Comparison of ENCODE assay signal across 16 cellular contexts in the genomic region with DNA sequence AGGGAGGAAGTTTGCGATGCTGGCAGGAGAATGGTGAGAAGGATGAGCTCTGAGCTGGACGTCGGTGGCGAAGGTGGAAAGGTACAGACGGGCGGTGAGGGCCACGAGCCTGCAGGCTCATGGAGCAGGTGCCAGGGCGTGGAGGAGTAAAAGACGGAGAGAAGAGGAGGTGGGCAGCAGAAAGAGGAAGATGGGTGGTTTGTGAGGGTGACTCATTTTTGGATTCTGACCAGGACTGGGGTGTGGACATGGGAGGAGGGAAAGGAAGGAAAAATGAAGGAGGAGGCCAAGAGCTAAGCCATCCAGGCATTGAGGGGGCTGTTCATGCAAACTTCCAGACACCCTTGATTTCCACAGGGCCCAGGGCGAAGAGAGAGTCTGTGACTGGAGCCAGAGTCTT. TPM values are rescaled to one million over a fixed set of nuclear protein-coding genes. Genes with fewer than 3 reads are reported as not detected.
DNase-seq lines count a peak whose midpoint lies in the region; ATAC-seq and TF ChIP-seq lines count a peak whose summit lies in the region.
"Had no signal": no experiment of that assay in that cellular context is flagged by ENCODE, and none has a peak within 500 bp of the region (broad histone marks: within the 10 kb centered on the region; RNA-seq: fewer than 3 reads in every experiment).

No MANE protein-coding gene starts in this region.

- peaks cover 27% of the 10 kb centered on the region for H3K4me1 Mint-ChIP-seq in activated CD4-positive, alpha-beta T cell treated with anti-CD3 and anti-CD28 coated beads, Interleukin-2, amount 10 ng/mL, durations not matched to agents 7 days and 5 days
- H3K4me1 Mint-ChIP-seq in endothelial cell (ENCODE audit: unreplicated experiment): peaks cover 19% of the 10 kb centered on the region
- H3K4me1 Mint-ChIP-seq in stimulated activated naive B cell treated with anti-CD40 and anti-IgM and Interleukin-4, amounts not matched to agents 10 μg/mL and 1 μg/mL and 100 μg/mL, for 72 hours: peaks cover 25 to 37% of the 10 kb centered on the region in 2 donors

- TF ChIP-seq CTCF in RWPE1 (conservative IDR thresholded peaks at IDR 0.05; ENCODE audit: low read depth): no peak
- TF ChIP-seq CTCF in endothelial cell (IDR thresholded peaks at IDR 0.05; ENCODE audit: unreplicated experiment): no peak

- peak overlapping the region; percentile 54 for H3K27ac ChIP-seq in RWPE1

- ATAC-seq in stimulated activated naive B cell treated with anti-CD40 and anti-IgM and Interleukin-4, amounts not matched to agents 10 μg/mL and 1 μg/mL and 100 μg/mL, for 72 hours (replicated peaks): no peak
- no peak for ATAC-seq in left lobe of liver
- no peak for ATAC-seq in HG02938 (IDR thresholded peaks at IDR 0.05; ENCODE audit: unreplicated experiment)

- H3K27me3 Mint-ChIP-seq in activated CD4-positive, alpha-beta T cell treated with anti-CD3 and anti-CD28 coated beads, Interleukin-2, amount 10 ng/mL, durations not matched to agents 7 days and 5 days: peaks cover under 1% of the 10 kb centered on the region
- peaks cover 22% of the 10 kb centered on the region for H3K27me3 Mint-ChIP-seq in endothelial cell (ENCODE audit: unreplicated experiment)
- H3K27me3 Mint-ChIP-seq in stimulated activated naive B cell treated with anti-CD40 and anti-IgM and Interleukin-4, amounts not matched to agents 10 μg/mL and 1 μg/mL and 100 μg/mL, for 72 hours: no peaks in the 10 kb centered on the region

- H3K4me3 Mint-ChIP-seq in activated CD4-positive, alpha-beta T cell treated with anti-CD3 and anti-CD28 coated beads, Interleukin-2, amount 10 ng/mL, durations not matched to agents 7 days and 5 days: no peak overlapping the region
- peak overlapping the region; percentile 71 for H3K4me3 Mint-ChIP-seq in endothelial cell (ENCODE audit: unreplicated experiment)
- H3K4me3 Mint-ChIP-seq in stimulated activated naive B cell treated with anti-CD40 and anti-IgM and Interleukin-4, amounts not matched to agents 10 μg/mL and 1 μg/mL and 100 μg/mL, for 72 hours: peak overlapping the region in 1 of 2 donors; percentile 19
- H3K4me3 Mint-ChIP-seq: endodermal cell had no signal

- no peaks in the 10 kb centered on the region for H3K9me3 Mint-ChIP-seq in activated CD4-positive, alpha-beta T cell treated with anti-CD3 and anti-CD28 coated beads, Interleukin-2, amount 10 ng/mL, durations not matched to agents 7 days and 5 days
- H3K9me3 Mint-ChIP-seq in endothelial cell (ENCODE audit: unreplicated experiment): no peaks in the 10 kb centered on the region
- no peaks in the 10 kb centered on the region for H3K9me3 Mint-ChIP-seq in stimulated activated naive B cell treated with anti-CD40 and anti-IgM and Interleukin-4, amounts not matched to agents 10 μg/mL and 1 μg/mL and 100 μg/mL, for 72 hours
- H3K9me3 Mint-ChIP-seq: endodermal cell had no signal

- DNase-seq in activated CD4-positive, alpha-beta T cell treated with anti-CD3 and anti-CD28 coated beads, Interleukin-2, amount 10 ng/mL, durations not matched to agents 7 days and 5 days: no peak
- DNase-seq in activated CD4-positive, alpha-beta T cell treated with anti-CD3 and anti-CD28 coated beads for 4 hours: no peak
- DNase-seq in RWPE1 (ENCODE audit: low spot score) (no peak), endothelial cell (ENCODE audit: low spot score) (no peak), left lobe of liver (ENCODE audit: low spot score) (no peak), OCI-M2 (lab: John Stamatoyannopoulos, UW; ENCODE audit: unreplicated experiment) (no peak)
- DNase-seq in stimulated activated naive B cell treated with anti-CD40 and anti-IgM and Interleukin-4, amounts not matched to agents 10 μg/mL and 1 μg/mL and 100 μg/mL, for 72 hours: no peak
- DNase-seq: activated CD4-positive, alpha-beta T cell treated with anti-CD3 and anti-CD28 coated beads for 48 hours; endodermal cell; GDM1; NCI-H1092; stimulated activated CD4-positive, alpha-beta T cell treated with anti-CD3 and anti-CD28 coated beads, Interleukin-4, amount 100 ng/mL, for 4 hours; substantia nigra had no signal

- CTCF ChIA-PET in activated CD4-positive, alpha-beta T cell treated with anti-CD3 and anti-CD28 coated beads, Interleukin-2, amount 10 ng/mL, durations not matched to agents 7 days and 5 days (lab: Charles Lee): interaction anchor here (0.6 to 1.1 kb wide), 2 partner anchors 9 to 1245 kb away, joined by 3 read pairs; no protein-coding TSS in a partner anchor
- CTCF ChIA-PET in RWPE1 (lab: Yijun Ruan, JAX): no interaction called here

- POLR2A ChIA-PET in activated CD4-positive, alpha-beta T cell treated with anti-CD3 and anti-CD28 coated beads, Interleukin-2, amount 10 ng/mL, durations not matched to agents 7 days and 5 days (lab: Charles Lee): no interaction called here
- POLR2A ChIA-PET in RWPE1 (lab: Yijun Ruan, JAX; ENCODE audit: low non-redundant PET): no interaction called here

- peak overlapping the region; percentile 42 for H3K27ac Mint-ChIP-seq in activated CD4-positive, alpha-beta T cell treated with anti-CD3 and anti-CD28 coated beads, Interleukin-2, amount 10 ng/mL, durations not matched to agents 7 days and 5 days
- no peak overlapping the region for H3K27ac Mint-ChIP-seq in endothelial cell (ENCODE audit: unreplicated experiment)
- H3K27ac Mint-ChIP-seq in stimulated activated naive B cell treated with anti-CD40 and anti-IgM and Interleukin-4, amounts not matched to agents 10 μg/mL and 1 μg/mL and 100 μg/mL, for 72 hours: peak overlapping the region; percentile 82

- H3K36me3 Mint-ChIP-seq in activated CD4-positive, alpha-beta T cell treated with anti-CD3 and anti-CD28 coated beads, Interleukin-2, amount 10 ng/mL, durations not matched to agents 7 days and 5 days (ENCODE audit: low read depth): peaks cover 12% of the 10 kb centered on the region
- peaks cover 25% of the 10 kb centered on the region for H3K36me3 Mint-ChIP-seq in endothelial cell (ENCODE audit: low read depth, unreplicated experiment)
- H3K36me3 Mint-ChIP-seq in stimulated activated naive B cell treated with anti-CD40 and anti-IgM and Interleukin-4, amounts not matched to agents 10 μg/mL and 1 μg/mL and 100 μg/mL, for 72 hours: peaks cover 16 to 37% of the 10 kb centered on the region in 2 donors

RNA-seq across cellular contexts. Expression of gene ZDHHC24, which starts 3.5 kb away (rescaled TPM):
- 10 to 100 TPM; 16.8 to 16.9 TPM for total RNA-seq in activated CD4-positive, alpha-beta T cell treated with anti-CD3 and anti-CD28 coated beads, Interleukin-2, amount 10 ng/mL, durations not matched to agents 7 days and 5 days
- total RNA-seq in endothelial cell (ENCODE audit: unreplicated experiment) (10.3 TPM), left lobe of liver (6.9 TPM)

RNA-seq across cellular contexts. Expression of gene ACTN3, which starts 4.3 kb away (rescaled TPM):
- under 1 TPM in 1 of 2 experiments, not detected in 1; 0.23 TPM for total RNA-seq in activated CD4-positive, alpha-beta T cell treated with anti-CD3 and anti-CD28 coated beads, Interleukin-2, amount 10 ng/mL, durations not matched to agents 7 days and 5 days
- total RNA-seq in endothelial cell (ENCODE audit: unreplicated experiment) (0.21 TPM), left lobe of liver (not detected)
- total RNA-seq: NCI-H460, SK-MEL-5 had no signal

RNA-seq across cellular contexts. Expression of gene CTSF, which starts 26.0 kb away (rescaled TPM):
- 1 to 10 TPM; 3.5 to 3.9 TPM for total RNA-seq in activated CD4-positive, alpha-beta T cell treated with anti-CD3 and anti-CD28 coated beads, Interleukin-2, amount 10 ng/mL, durations not matched to agents 7 days and 5 days
- 9.2 TPM for total RNA-seq in endothelial cell (ENCODE audit: unreplicated experiment)
- 45.5 TPM for total RNA-seq in left lobe of liver

RNA-seq across cellular contexts. Expression of gene BBS1, which starts 31.9 kb away (rescaled TPM):
- 10 to 100 TPM; 13.3 to 17.4 TPM for total RNA-seq in activated CD4-positive, alpha-beta T cell treated with anti-CD3 and anti-CD28 coated beads, Interleukin-2, amount 10 ng/mL, durations not matched to agents 7 days and 5 days
- 35.8 TPM for total RNA-seq in endothelial cell (ENCODE audit: unreplicated experiment)
- total RNA-seq in left lobe of liver: 11.6 TPM

RNA-seq across cellular contexts. Expression of gene CCDC87, which starts 50.5 kb away (rescaled TPM):
- under 1 TPM in 1 of 2 experiments, not detected in 1; 0.08 TPM for total RNA-seq in activated CD4-positive, alpha-beta T cell treated with anti-CD3 and anti-CD28 coated beads, Interleukin-2, amount 10 ng/mL, durations not matched to agents 7 days and 5 days
- total RNA-seq in endothelial cell (ENCODE audit: unreplicated experiment) (0.54 TPM), left lobe of liver (0.10 TPM)
